27 cellular contexts compared by ENCODE assay signal in the genomic region with DNA sequence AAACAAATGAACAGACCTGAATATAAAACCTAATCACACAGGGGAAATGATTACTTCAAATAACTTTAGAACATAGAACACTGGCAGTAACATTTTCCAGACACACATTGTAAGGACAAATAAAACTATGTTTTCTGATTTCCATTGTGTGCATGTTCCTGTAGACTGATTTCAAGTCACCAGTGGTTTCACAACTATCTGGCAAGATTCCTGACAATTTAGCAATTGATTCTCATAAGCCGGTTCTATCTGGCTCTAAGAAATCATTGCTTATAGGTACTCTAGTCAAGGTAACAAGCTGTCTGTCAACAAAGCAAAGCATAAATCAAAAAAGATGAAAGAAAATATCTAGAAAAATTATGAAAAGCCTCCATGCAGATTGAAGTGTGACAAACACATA. TPM values are rescaled to one million over a fixed set of nuclear protein-coding genes. Genes with fewer than 3 reads are reported as not detected.
A peak's percentile ranks its signal among the peaks of the same experiment; 100 is the strongest.
DNase-seq lines count a peak whose midpoint lies in the region; ATAC-seq and TF ChIP-seq lines count a peak whose summit lies in the region.
"Had no signal": no experiment of that assay in that cellular context is flagged by ENCODE, and none has a peak within 500 bp of the region (broad histone marks: within the 10 kb centered on the region; RNA-seq: fewer than 3 reads in every experiment).

No MANE protein-coding gene starts in this region.

- H3K36me3 Mint-ChIP-seq in activated CD4-positive, alpha-beta T cell treated with anti-CD3 and anti-CD28 coated beads, Interleukin-2, amount 10 ng/mL, durations not matched to agents 24 days and 14 days (ENCODE audit: low read depth) = no peaks in the 10 kb centered on the region
- H3K36me3 Mint-ChIP-seq: CD4-positive, alpha-beta memory T cell had no signal

- peaks cover 9% of the 10 kb centered on the region for H3K27me3 Mint-ChIP-seq in activated CD4-positive, alpha-beta T cell treated with anti-CD3 and anti-CD28 coated beads, Interleukin-2, amount 10 ng/mL, durations not matched to agents 24 days and 14 days

- H3K4me3 Mint-ChIP-seq in activated CD4-positive, alpha-beta T cell treated with anti-CD3 and anti-CD28 coated beads, Interleukin-2, amount 10 ng/mL, durations not matched to agents 24 days and 14 days = no peak overlapping the region
- H3K4me3 Mint-ChIP-seq: activated naive CD8-positive, alpha-beta T cell treated with anti-CD3 and anti-CD28 coated beads, Interleukin-2, amount 50 U/mL, for 24 hours; CD4-positive, alpha-beta memory T cell; endodermal cell; immature natural killer cell; nephron had no signal

- no peaks in the 10 kb centered on the region for H3K9me3 Mint-ChIP-seq in activated CD4-positive, alpha-beta T cell treated with anti-CD3 and anti-CD28 coated beads, Interleukin-2, amount 10 ng/mL, durations not matched to agents 24 days and 14 days
- H3K9me3 Mint-ChIP-seq: activated naive CD8-positive, alpha-beta T cell treated with anti-CD3 and anti-CD28 coated beads, Interleukin-2, amount 50 U/mL, for 24 hours; CD4-positive, alpha-beta memory T cell; endodermal cell; immature natural killer cell; nephron had no signal

- TF ChIP-seq CTCF in LNCaP clone FGC (IDR thresholded peaks at IDR 0.05; ENCODE audit: control insufficient read depth, extremely low read depth, insufficient read depth) (no peak), choroid plexus epithelial cell (conservative IDR thresholded peaks at IDR 0.05; ENCODE audit: low read depth, low read length) (no peak), fibroblast of villous mesenchyme (IDR thresholded peaks at IDR 0.05; ENCODE audit: insufficient read depth, low read depth, low read length) (no peak)

- no peaks in the 10 kb centered on the region for H3K4me1 Mint-ChIP-seq in activated CD4-positive, alpha-beta T cell treated with anti-CD3 and anti-CD28 coated beads, Interleukin-2, amount 10 ng/mL, durations not matched to agents 24 days and 14 days
- H3K4me1 Mint-ChIP-seq: activated naive CD8-positive, alpha-beta T cell treated with anti-CD3 and anti-CD28 coated beads, Interleukin-2, amount 50 U/mL, for 24 hours; CD4-positive, alpha-beta memory T cell; immature natural killer cell; nephron had no signal

- no peak for ATAC-seq in GM19463 (IDR thresholded peaks at IDR 0.05; ENCODE audit: unreplicated experiment)
- no peak for ATAC-seq in GM19397 (IDR thresholded peaks at IDR 0.05; ENCODE audit: unreplicated experiment)
- ATAC-seq: activated naive CD8-positive, alpha-beta T cell treated with anti-CD3 and anti-CD28 coated beads, Interleukin-2, amount 50 U/mL, for 24 hours; left ventricle myocardium superior had no signal

- no peak overlapping the region for H3K27ac Mint-ChIP-seq in activated CD4-positive, alpha-beta T cell treated with anti-CD3 and anti-CD28 coated beads, Interleukin-2, amount 10 ng/mL, durations not matched to agents 24 days and 14 days
- H3K27ac Mint-ChIP-seq: activated naive CD8-positive, alpha-beta T cell treated with anti-CD3 and anti-CD28 coated beads, Interleukin-2, amount 50 U/mL, for 24 hours; CD4-positive, alpha-beta memory T cell; endodermal cell; immature natural killer cell; nephron had no signal

- no peak overlapping the region for H3K4me3 ChIP-seq in LNCaP clone FGC (ENCODE audit: low read depth, low read length)
- H3K4me3 ChIP-seq in choroid plexus epithelial cell (ENCODE audit: low read depth, low read length) = no peak overlapping the region
- no peak overlapping the region for H3K4me3 ChIP-seq in fibroblast of villous mesenchyme (ENCODE audit: low read depth, low read length)
- H3K4me3 ChIP-seq: coronary artery, stomach, transverse colon had no signal

- DNase-seq in LNCaP clone FGC (ENCODE audit: low read depth) (peak; percentile 32), choroid plexus epithelial cell (ENCODE audit: low read depth) (peak; percentile 82), fibroblast of villous mesenchyme (ENCODE audit: low read depth) (peak; percentile 58), renal cortical epithelial cell (ENCODE audit: low read depth) (peak; percentile 96), C1 segment of cervical spinal cord (lab: John Stamatoyannopoulos, UW) (no peak)
- no peak for DNase-seq in activated CD4-positive, alpha-beta T cell treated with anti-CD3 and anti-CD28 coated beads, Interleukin-2, amount 10 ng/mL, durations not matched to agents 24 days and 14 days
- DNase-seq: activated gamma-delta T cell; activated naive CD8-positive, alpha-beta T cell treated with anti-CD3 and anti-CD28 coated beads, Interleukin-2, amount 50 U/mL, for 24 hours; brain microvascular endothelial cell; CD4-positive, alpha-beta memory T cell; endodermal cell; GOT3; immature natural killer cell; left ventricle myocardium superior; NCI-H1694 treated with DMSO at 0.1 percent for 48 hours; NCI-H345; NCI-H774; posterior cingulate gyrus; SK-N-SH; stimulated activated CD8-positive, alpha-beta memory T cell treated with anti-CD3 and anti-CD28 coated beads, Interleukin-4, amount 100 ng/mL, for 48 hours; stomach; T-helper 2 cell; transverse colon had no signal

- intact Hi-C loops in activated CD4-positive, alpha-beta T cell treated with anti-CD3 and anti-CD28 coated beads, Interleukin-2, amount 10 ng/mL, durations not matched to agents 24 days and 14 days (cut with micrococcal nuclease) = no loop called here

RNA-seq across cellular contexts. Expression of gene PCCA, which starts 19.6 kb away (rescaled TPM):
- total RNA-seq in fibroblast of villous mesenchyme = 23.8 and 33.7 TPM in 2 replicates
- 12.5 and 72.8 TPM in 2 replicates for total RNA-seq in renal cortical epithelial cell
- 5.8 and 6.4 TPM in 2 replicates for total RNA-seq in activated CD4-positive, alpha-beta T cell treated with anti-CD3 and anti-CD28 coated beads, Interleukin-2, amount 10 ng/mL, durations not matched to agents 24 days and 14 days

Comparison
In these comparisons a context has a peak if more than half of its experiments do, and no peak if none do; other contexts are left out.
1. DNase-seq: peak in LNCaP clone FGC (single experiment), choroid plexus epithelial cell (single experiment), fibroblast of villous mesenchyme (single experiment) and renal cortical epithelial cell (single experiment); none in C1 segment of cervical spinal cord (0 of 14) and activated CD4-positive, alpha-beta T cell treated with anti-CD3 and anti-CD28 coated beads, Interleukin-2, amount 10 ng/mL, durations not matched to agents 24 days and 14 days (single experiment).